Comparison of ENCODE assay signal across 20 cellular contexts in the genomic region with DNA sequence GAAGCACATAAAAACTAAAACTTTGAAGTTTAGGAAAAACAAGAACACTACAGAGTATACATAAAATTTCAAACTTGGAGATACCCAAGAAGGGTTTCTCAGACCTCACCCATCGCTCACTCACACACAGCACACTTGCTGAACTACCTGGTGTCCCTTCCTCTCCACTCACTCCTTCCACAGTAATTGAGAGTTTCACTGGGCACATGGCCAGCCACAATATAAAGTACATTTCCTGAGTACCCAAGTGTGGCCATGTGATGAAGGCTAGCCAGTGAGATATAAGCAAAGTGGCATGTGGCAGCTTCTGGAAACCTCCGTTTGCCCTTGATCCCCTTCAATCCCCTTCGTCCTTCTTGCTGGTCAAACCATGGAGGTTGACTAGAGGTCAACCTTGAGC. TPM values are rescaled to one million over a fixed set of nuclear protein-coding genes. Genes with fewer than 3 reads are reported as not detected.
DNase-seq lines count a peak whose midpoint lies in the region; ATAC-seq and TF ChIP-seq lines count a peak whose summit lies in the region.
"Had no signal": no experiment of that assay in that cellular context is flagged by ENCODE, and none has a peak within 500 bp of the region (broad histone marks: within the 10 kb centered on the region; RNA-seq: fewer than 3 reads in every experiment).

No MANE protein-coding gene starts in this region.

- CTCF ChIA-PET in HEK293 (lab: Yijun Ruan, JAX) = interaction anchor here (0.7 kb wide), 1 partner anchor 8 kb away, joined by 3 read pairs; no protein-coding TSS in a partner anchor

- WGBS in stomach, 5 donors = 68 to 77% (median 69%) methylated on average over 3 of the region's 3 CpGs

- no peaks in the 10 kb centered on the region for H3K4me1 Mint-ChIP-seq in activated naive CD8-positive, alpha-beta T cell treated with anti-CD3 and anti-CD28 coated beads, Interleukin-2, amount 50 U/mL, for 24 hours

- H3K4me3 ChIP-seq in HEK293 (ENCODE audit: low read depth, low read length) = no peak overlapping the region
- no peak overlapping the region for H3K4me3 ChIP-seq in colonic mucosa
- H3K4me3 ChIP-seq in stomach = no peak overlapping the region
- H3K4me3 ChIP-seq: MG63 had no signal

- H3K4me3 Mint-ChIP-seq in activated naive CD8-positive, alpha-beta T cell treated with anti-CD3 and anti-CD28 coated beads, Interleukin-2, amount 50 U/mL, for 24 hours = no peak overlapping the region

- H3K9ac ChIP-seq in colonic mucosa (ENCODE audit: low read depth in 2 of 2, low read length in 2 of 2) = no peak overlapping the region
- H3K9ac ChIP-seq: SK-N-SH had no signal

- no peak for ATAC-seq in HG02759 (IDR thresholded peaks at IDR 0.05; ENCODE audit: unreplicated experiment)
- no peak for ATAC-seq in activated naive CD8-positive, alpha-beta T cell treated with anti-CD3 and anti-CD28 coated beads, Interleukin-2, amount 50 U/mL, for 24 hours

- H3K36me3 ChIP-seq in HEK293 (ENCODE audit: control insufficient read depth in 2 of 2, insufficient read depth in 1 of 2, low read length in 2 of 2) = no peaks in the 10 kb centered on the region
- H3K36me3 ChIP-seq in colonic mucosa = no peaks in the 10 kb centered on the region
- no peaks in the 10 kb centered on the region for H3K36me3 ChIP-seq in stomach
- H3K36me3 ChIP-seq: BE2C, MG63 had no signal

- TF ChIP-seq CTCF in HEK293 (tag by site-specific recombination; IDR thresholded peaks at IDR 0.05) (no peak), colonic mucosa (IDR thresholded peaks at IDR 0.05) (no peak), stomach (IDR thresholded peaks at IDR 0.05) (no peak)

- DNase-seq in NCI-H2107 treated with DMSO at 0.1 percent for 48 hours (lab: John Stamatoyannopoulos, UW; ENCODE audit: unreplicated experiment) (peak; percentile 8), NCI-H2107 (lab: John Stamatoyannopoulos, UW) (no peak), colonic mucosa (peak; percentile 70), stomach (peak; percentile 44)
- DNase-seq in activated naive CD8-positive, alpha-beta T cell treated with anti-CD3 and anti-CD28 coated beads, Interleukin-2, amount 50 U/mL, for 24 hours = no peak
- DNase-seq: BE2C, DMS79, GOT3, MG63, NCI-H146, NCI-H2081, NCI-H2227 treated with DMSO at 0.1 percent for 48 hours, NCI-H526, SHP77 treated with DMSO at 0.1 percent for 48 hours, SK-N-SH, T-helper 2 cell had no signal

- no peak overlapping the region for H3K27ac ChIP-seq in HEK293 (ENCODE audit: extremely low read depth, low read depth, low read length)
- no peak overlapping the region for H3K27ac ChIP-seq in colonic mucosa
- peak overlapping the region in 1 of 5 donors; percentile 38 for H3K27ac ChIP-seq in stomach
- H3K27ac ChIP-seq: RWPE1 had no signal

- no peak for TF ChIP-seq POLR2A in stomach (IDR thresholded peaks at IDR 0.05)

- POLR2A ChIA-PET in HEK293 (lab: Yijun Ruan, JAX) = no interaction called here

- H3K4me1 ChIP-seq in HEK293 (ENCODE audit: control insufficient read depth, insufficient read depth, low read length) = no peaks in the 10 kb centered on the region
- H3K4me1 ChIP-seq in colonic mucosa = no peaks in the 10 kb centered on the region
- peaks cover 0 to 36% (median 25%) of the 10 kb centered on the region in 4 donors for H3K4me1 ChIP-seq in stomach
- H3K4me1 ChIP-seq: BE2C had no signal

- no peak overlapping the region for H3K27ac Mint-ChIP-seq in activated naive CD8-positive, alpha-beta T cell treated with anti-CD3 and anti-CD28 coated beads, Interleukin-2, amount 50 U/mL, for 24 hours

- H3K27me3 Mint-ChIP-seq in activated naive CD8-positive, alpha-beta T cell treated with anti-CD3 and anti-CD28 coated beads, Interleukin-2, amount 50 U/mL, for 24 hours = peaks cover 5% of the 10 kb centered on the region

- no peak for TF ChIP-seq EP300 in stomach (IDR thresholded peaks at IDR 0.05)

- H3K9me3 ChIP-seq in HEK293 (ENCODE audit: control insufficient read depth, insufficient read depth, low read depth, low read length) = no peaks in the 10 kb centered on the region
- no peaks in the 10 kb centered on the region for H3K9me3 ChIP-seq in colonic mucosa
- no peaks in the 10 kb centered on the region for H3K9me3 ChIP-seq in stomach
- H3K9me3 ChIP-seq: BE2C, MG63, SK-N-SH had no signal

- H3K36me3 Mint-ChIP-seq in activated naive CD8-positive, alpha-beta T cell treated with anti-CD3 and anti-CD28 coated beads, Interleukin-2, amount 50 U/mL, for 24 hours (ENCODE audit: low read depth) = no peaks in the 10 kb centered on the region

- peaks cover 12% of the 10 kb centered on the region for H3K9me3 Mint-ChIP-seq in activated naive CD8-positive, alpha-beta T cell treated with anti-CD3 and anti-CD28 coated beads, Interleukin-2, amount 50 U/mL, for 24 hours

- H3K27me3 ChIP-seq in colonic mucosa (no peaks in the 10 kb centered on the region), stomach (no peaks in the 10 kb centered on the region)
- H3K27me3 ChIP-seq: BE2C, MG63 had no signal

- intact Hi-C loops in colonic mucosa (cut with DNase I) (no loop called here), stomach (cut with DNase I; ENCODE audit: low total_unique reads) (no loop called here)

TF ChIP-seq in HEK293, 187 proteins besides CTCF, POLR2A, EP300 and RAD21:
- peak; percentile 33; the same call in 1 of the 2 replicates for TF ChIP-seq MZF1 (tag by site-specific recombination; IDR thresholded peaks at IDR 0.05; ENCODE audit: borderline replicate concordance)
- TF ChIP-seq, protein P1, sequence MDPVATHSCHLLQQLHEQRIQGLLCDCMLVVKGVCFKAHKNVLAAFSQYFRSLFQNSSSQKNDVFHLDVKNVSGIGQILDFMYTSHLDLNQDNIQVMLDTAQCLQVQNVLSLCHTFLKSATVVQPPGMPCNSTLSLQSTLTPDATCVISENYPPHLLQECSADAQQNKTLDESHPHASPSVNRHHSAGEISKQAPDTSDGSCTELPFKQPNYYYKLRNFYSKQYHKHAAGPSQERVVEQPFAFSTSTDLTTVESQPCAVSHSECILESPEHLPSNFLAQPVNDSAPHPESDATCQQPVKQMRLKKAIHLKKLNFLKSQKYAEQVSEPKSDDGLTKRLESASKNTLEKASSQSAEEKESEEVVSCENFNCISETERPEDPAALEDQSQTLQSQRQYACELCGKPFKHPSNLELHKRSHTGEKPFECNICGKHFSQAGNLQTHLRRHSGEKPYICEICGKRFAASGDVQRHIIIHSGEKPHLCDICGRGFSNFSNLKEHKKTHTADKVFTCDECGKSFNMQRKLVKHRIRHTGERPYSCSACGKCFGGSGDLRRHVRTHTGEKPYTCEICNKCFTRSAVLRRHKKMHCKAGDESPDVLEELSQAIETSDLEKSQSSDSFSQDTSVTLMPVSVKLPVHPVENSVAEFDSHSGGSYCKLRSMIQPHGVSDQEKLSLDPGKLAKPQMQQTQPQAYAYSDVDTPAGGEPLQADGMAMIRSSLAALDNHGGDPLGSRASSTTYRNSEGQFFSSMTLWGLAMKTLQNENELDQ (tag by site-specific recombination; IDR thresholded peaks at IDR 0.05; ENCODE audit: low read depth) = no peak
TF ChIP-seq in HEK293: peak in this region for 1.

RNA-seq across cellular contexts. Expression of gene TOX3, which starts 11.9 kb away (rescaled TPM):
- total RNA-seq in colonic mucosa (10 to 100 TPM; 50.5 to 53.0 TPM), stomach (100 to 1,000 TPM in 1 of 5 donors, 10 to 100 TPM in 2, 1 to 10 TPM in 2; 7.2 to 169 (median 14.2) TPM)
- 10 to 100 TPM in 1 of 3 donors, 1 to 10 TPM in 2; 6.4 to 12.4 (median 9.8) TPM for polyA plus RNA-seq in stomach
- total RNA-seq: LHCN-M2 had no signal
- polyA plus RNA-seq: SK-N-SH had no signal

Comparison
In these comparisons a context has a peak if more than half of its experiments do, and no peak if none do; other contexts are left out.
1. DNase-seq: peak in NCI-H2107 treated with DMSO at 0.1 percent for 48 hours (single experiment), colonic mucosa (single experiment) and stomach (single experiment); none in NCI-H2107 (single experiment) and activated naive CD8-positive, alpha-beta T cell treated with anti-CD3 and anti-CD28 coated beads, Interleukin-2, amount 50 U/mL, for 24 hours (single experiment).